16 cellular contexts compared by ENCODE assay signal in genomic region chr15:34147371-34148140, GRCh38. TPM values are rescaled to one million over a fixed set of nuclear protein-coding genes. Genes with fewer than 3 reads are reported as not detected.
DNase-seq lines count a peak whose midpoint lies in the region; ATAC-seq and TF ChIP-seq lines count a peak whose summit lies in the region.
"Had no signal": no experiment of that assay in that cellular context is flagged by ENCODE, and none has a peak within 500 bp of the region (broad histone marks: within the 10 kb centered on the region; RNA-seq: fewer than 3 reads in every experiment).

No MANE protein-coding gene starts in this region.

- no peaks in the 10 kb centered on the region for H3K4me1 ChIP-seq in upper lobe of right lung
- no peaks in the 10 kb centered on the region for H3K4me1 ChIP-seq in left ventricle myocardium inferior

- H3K36me3 ChIP-seq in upper lobe of right lung = peaks cover 62% of the 10 kb centered on the region
- peaks cover 88% of the 10 kb centered on the region for H3K36me3 ChIP-seq in left ventricle myocardium inferior
- H3K36me3 ChIP-seq: ovary had no signal

- H3K9me3 ChIP-seq in upper lobe of right lung = no peaks in the 10 kb centered on the region
- no peaks in the 10 kb centered on the region for H3K9me3 ChIP-seq in left ventricle myocardium inferior (replicated peaks)
- H3K9me3 ChIP-seq: ovary had no signal

- peak; percentile 72 for DNase-seq in DMS53 (lab: John Stamatoyannopoulos, UW)
- DNase-seq in RWPE1 (ENCODE audit: low spot score) = peak; percentile 47
- peak; percentile 60 for DNase-seq in choroid plexus epithelial cell (ENCODE audit: low read depth)
- peak; percentile 24 to 89 for DNase-seq in lung microvascular endothelial cell (ENCODE audit: low read depth in 2 of 2)
- DNase-seq in upper lobe of right lung = no peak
- DNase-seq in left ventricle myocardium inferior = no peak
- no peak for DNase-seq in DMS 273 (lab: John Stamatoyannopoulos, UW; ENCODE audit: unreplicated experiment)
- no peak for DNase-seq in 8988T
- DNase-seq: activated effector memory CD4-positive, alpha-beta T cell treated with Interleukin-2 at 50 U/mL for 16 hours; amniotic stem cell; Karpas-422; left ventricle myocardium superior; NCI-H1105; NCI-H2107; NCI-H69; ovary had no signal

- H3K27ac ChIP-seq in RWPE1 (no peak overlapping the region), upper lobe of right lung (no peak overlapping the region), left ventricle myocardium inferior (replicated peaks) (no peak overlapping the region)
- H3K27ac ChIP-seq: ovary had no signal

- no peak overlapping the region for H3K4me3 ChIP-seq in choroid plexus epithelial cell (ENCODE audit: low read depth, low read length)
- no peak overlapping the region for H3K4me3 ChIP-seq in upper lobe of right lung
- H3K4me3 ChIP-seq in left ventricle myocardium inferior = no peak overlapping the region
- H3K4me3 ChIP-seq: ovary had no signal

- no peak for TF ChIP-seq CTCF in RWPE1 (conservative IDR thresholded peaks at IDR 0.05; ENCODE audit: low read depth)
- TF ChIP-seq CTCF in choroid plexus epithelial cell (conservative IDR thresholded peaks at IDR 0.05; ENCODE audit: low read depth, low read length) = no peak
- TF ChIP-seq CTCF in upper lobe of right lung (IDR thresholded peaks at IDR 0.05) = no peak
- TF ChIP-seq CTCF in left ventricle myocardium inferior (IDR thresholded peaks at IDR 0.05; ENCODE audit: borderline replicate concordance) = no peak

- H3K27me3 ChIP-seq in upper lobe of right lung = no peaks in the 10 kb centered on the region
- no peaks in the 10 kb centered on the region for H3K27me3 ChIP-seq in left ventricle myocardium inferior (ENCODE audit: low read depth)
- H3K27me3 ChIP-seq: ovary had no signal

- POLR2A ChIA-PET in RWPE1 (lab: Yijun Ruan, JAX; ENCODE audit: low non-redundant PET) = no interaction called here

- ATAC-seq in upper lobe of right lung = no peak
- ATAC-seq: left ventricle myocardium superior had no signal

- CTCF ChIA-PET in RWPE1 (lab: Yijun Ruan, JAX) = interaction anchor here (0.6 kb wide), 1 partner anchor 39 kb away, joined by 3 read pairs; no protein-coding TSS in a partner anchor

- intact Hi-C loops in upper lobe of right lung (cut with DNase I) = no loop called here
- intact Hi-C loops in left ventricle myocardium inferior (cut with micrococcal nuclease) = no loop called here

RNA-seq across cellular contexts. Expression of gene PGBD4, which starts 45.7 kb away (rescaled TPM):
- 0.65 and 1.4 TPM in 2 replicates for total RNA-seq in lung microvascular endothelial cell
- 1.3 TPM for total RNA-seq in upper lobe of right lung
- total RNA-seq in left ventricle myocardium inferior = 2.0 TPM

RNA-seq across cellular contexts. Expression of gene EMC7, which starts 45.9 kb away (rescaled TPM):
- total RNA-seq in lung microvascular endothelial cell (23.8 and 35.9 TPM in 2 replicates), upper lobe of right lung (66.8 TPM), left ventricle myocardium inferior (56.5 TPM)

Comparison
In these comparisons a context has a peak if more than half of its experiments do, and no peak if none do; other contexts are left out.
1. DNase-seq: peak in DMS53 (single experiment), RWPE1 (single experiment), choroid plexus epithelial cell (single experiment) and lung microvascular endothelial cell (2 of 2); none in upper lobe of right lung (single experiment), left ventricle myocardium inferior (single experiment), DMS 273 (single experiment) and 8988T (single experiment).